ENCODE assay signal across 8 cellular contexts in genomic region chr16:15856901-15857778, GRCh38. TPM values are rescaled to one million over a fixed set of nuclear protein-coding genes. Genes with fewer than 3 reads are reported as not detected.
DNase-seq lines count a peak whose midpoint lies in the region; ATAC-seq, FAIRE-seq and TF ChIP-seq lines count a peak whose summit lies in the region.

MYH11 (minus strand) TSS chr16:15857028; CDS start chr16:15838252, 18,776 bp downstream.

- H3K27ac ChIP-seq in WERI-Rb-1 (no peak within 1 kb of the TSS), cardiac muscle cell (no peak within 1 kb of the TSS)

- DNase-seq in WERI-Rb-1: no peak
- peak in 1 of 2 donors; percentile 48 for DNase-seq in cardiac muscle cell (ENCODE audit: low read depth in 1 of 2, low spot score in 1 of 2)
- DNase-seq in retinal pigment epithelial cell (ENCODE audit: low read depth): no peak
- DNase-seq in frontal cortex (ENCODE audit: low spot score in 2 of 2): no peak
- no peak for DNase-seq in nucleus accumbens (lab: John Stamatoyannopoulos, UW)
- DNase-seq in amygdala (lab: John Stamatoyannopoulos, UW): no peak

- no peak for FAIRE-seq in frontal cortex (lab: Jason Lieb, UNC)

- H3K27me3 ChIP-seq in WERI-Rb-1 (ENCODE audit: insufficient read depth, low read depth, severe bottlenecking): peaks cover 32% of the 10 kb centered on the region
- H3K27me3 ChIP-seq in cardiac muscle cell: peaks cover 84% of the 10 kb centered on the region

- peak within 1 kb of the TSS; percentile 50; the same call in 1 of the 2 replicates for H3K4me3 ChIP-seq in GM08714 (ENCODE audit: low read length)
- H3K4me3 ChIP-seq in WERI-Rb-1 (ENCODE audit: low read depth, low read length): peak within 1 kb of the TSS; percentile 30
- peak within 1 kb of the TSS; percentile 28 for H3K4me3 ChIP-seq in cardiac muscle cell
- H3K4me3 ChIP-seq in retinal pigment epithelial cell (ENCODE audit: low read length): peak within 1 kb of the TSS; percentile 40

- H3K9me3 ChIP-seq in WERI-Rb-1 (ENCODE audit: severe bottlenecking): no peaks in the 10 kb centered on the region
- H3K9me3 ChIP-seq in cardiac muscle cell (ENCODE audit: low read depth): no peaks in the 10 kb centered on the region

- no peaks in the 10 kb centered on the region for H3K4me1 ChIP-seq in cardiac muscle cell (ENCODE audit: low read depth)

- H3K36me3 ChIP-seq in WERI-Rb-1 (no peaks in the 10 kb centered on the region), cardiac muscle cell (no peaks in the 10 kb centered on the region)

- TF ChIP-seq CTCF in WERI-Rb-1 (IDR thresholded peaks at IDR 0.05; ENCODE audit: low read depth, low read length) (no peak), cardiac muscle cell (IDR thresholded peaks at IDR 0.05; ENCODE audit: low read depth, low read length) (no peak), retinal pigment epithelial cell (conservative IDR thresholded peaks at IDR 0.05; ENCODE audit: low read depth, low read length) (no peak)

- no peak for ATAC-seq in GM21515 (IDR thresholded peaks at IDR 0.05; ENCODE audit: unreplicated experiment)

RNA-seq across cellular contexts. Expression of gene MYH11, which starts in this region (rescaled TPM):
- total RNA-seq in cardiac muscle cell: 2.0 and 16.3 TPM in 2 replicates
- 3.3 and 12.2 TPM in 2 replicates for polyA plus RNA-seq in cardiac muscle cell
- 1.2 TPM for total RNA-seq in frontal cortex
